ENCODE assay signal across 1 cellular context in the genomic region with DNA sequence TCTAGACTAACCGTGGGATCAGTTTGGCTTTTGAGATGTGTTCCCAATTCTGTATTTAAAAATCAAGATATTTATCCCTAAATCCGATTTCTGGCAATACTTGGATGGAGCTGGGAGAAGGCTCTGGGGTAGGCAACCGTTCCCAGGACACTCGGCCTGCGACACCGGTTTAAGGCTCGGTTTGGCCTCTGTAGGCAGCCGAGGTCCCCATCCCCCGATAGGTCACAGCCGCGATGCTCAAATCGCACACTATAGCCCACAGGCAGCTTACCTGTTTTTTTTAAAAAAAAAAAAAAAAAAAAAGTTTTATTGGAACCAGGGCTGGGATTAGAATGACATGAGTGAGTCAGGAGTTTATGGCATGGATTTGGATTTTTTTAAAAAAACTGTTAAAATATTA.
A peak's percentile ranks its signal among the peaks of the same experiment; 100 is the strongest.
TF ChIP-seq lines count a peak whose summit lies in the region.

No MANE protein-coding gene starts in this region.

TF ChIP-seq in K562, 482 proteins besides CTCF, POLR2A, EP300 and RAD21:
- TF ChIP-seq, protein P1, sequence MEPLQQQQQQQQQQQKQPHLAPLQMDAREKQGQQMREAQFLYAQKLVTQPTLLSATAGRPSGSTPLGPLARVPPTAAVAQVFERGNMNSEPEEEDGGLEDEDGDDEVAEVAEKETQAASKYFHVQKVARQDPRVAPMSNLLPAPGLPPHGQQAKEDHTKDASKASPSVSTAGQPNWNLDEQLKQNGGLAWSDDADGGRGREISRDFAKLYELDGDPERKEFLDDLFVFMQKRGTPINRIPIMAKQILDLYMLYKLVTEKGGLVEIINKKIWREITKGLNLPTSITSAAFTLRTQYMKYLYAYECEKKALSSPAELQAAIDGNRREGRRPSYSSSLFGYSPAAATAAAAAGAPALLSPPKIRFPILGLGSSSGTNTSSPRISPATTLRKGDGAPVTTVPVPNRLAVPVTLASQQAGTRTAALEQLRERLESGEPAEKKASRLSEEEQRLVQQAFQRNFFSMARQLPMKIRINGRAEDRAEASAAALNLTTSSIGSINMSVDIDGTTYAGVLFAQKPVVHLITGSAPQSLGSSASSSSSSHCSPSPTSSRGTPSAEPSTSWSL (CRISPR knock-in tag; IDR thresholded peaks at IDR 0.05; ENCODE audit: borderline replicate concordance), result no peak
- no peak for TF ChIP-seq ARID2 (IDR thresholded peaks at IDR 0.05)
- peak; percentile 42; the same call in 1 of the 2 replicates for TF ChIP-seq ZNF384 (IDR thresholded peaks at IDR 0.05; ENCODE audit: low read depth, low read length)
- TF ChIP-seq ZNF780A (CRISPR knock-in tag; IDR thresholded peaks at IDR 0.05), result no peak
- TF ChIP-seq PHF20 (IDR thresholded peaks at IDR 0.05; ENCODE audit: partially characterized antibody), result no peak
- no peak for TF ChIP-seq ZNF830 (CRISPR knock-in tag; IDR thresholded peaks at IDR 0.05)
